ENCODE assay signal across 17 cellular contexts in the genomic region with DNA sequence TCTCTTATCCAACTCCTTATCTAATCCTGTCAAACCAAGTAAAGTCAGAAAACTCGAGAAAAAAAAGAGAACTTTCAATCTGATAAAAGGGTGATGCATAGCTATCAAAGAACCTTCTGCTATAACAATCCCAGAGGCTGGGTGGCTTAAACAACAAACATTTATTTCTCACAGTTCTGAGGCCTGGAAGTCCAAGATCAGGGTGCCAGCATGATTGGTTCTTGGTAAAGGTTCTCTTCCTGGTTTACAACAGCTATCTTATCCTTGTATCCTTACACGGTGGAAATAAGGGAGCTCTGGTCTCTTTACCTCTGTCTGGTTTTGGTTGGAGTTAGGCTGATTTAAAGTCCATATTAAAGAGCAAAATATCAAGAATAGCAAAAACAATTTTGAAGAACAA.
DNase-seq lines count a peak whose midpoint lies in the region; ATAC-seq lines count a peak whose summit lies in the region.
"Had no signal": no experiment of that assay in that cellular context is flagged by ENCODE, and none has a peak within 500 bp of the region (broad histone marks: within the 10 kb centered on the region; RNA-seq: fewer than 3 reads in every experiment).

No MANE protein-coding gene starts in this region.

- no peak overlapping the region for H3K9ac ChIP-seq in mesendoderm (ENCODE audit: low read length)

- H3K79me2 ChIP-seq in mesendoderm (ENCODE audit: control insufficient read depth, insufficient read depth, low read length) = no peaks in the 10 kb centered on the region

- no peak overlapping the region for H2BK120ac ChIP-seq in mesendoderm (ENCODE audit: low read depth, low read length)

- H3K36me3 Mint-ChIP-seq in activated CD4-positive, alpha-beta memory T cell treated with anti-CD3 and anti-CD28 coated beads, Interleukin-2, amount 10 ng/mL, durations not matched to agents 7 days and 5 days (ENCODE audit: low read depth) = peaks cover 41% of the 10 kb centered on the region
- H3K36me3 Mint-ChIP-seq in activated CD4-positive, alpha-beta memory T cell treated with anti-CD3 and anti-CD28 coated beads for 36 hours = peaks cover 12% of the 10 kb centered on the region
- H3K36me3 Mint-ChIP-seq in T-cell = peaks cover 27% of the 10 kb centered on the region
- H3K36me3 Mint-ChIP-seq in stimulated activated effector memory CD8-positive, alpha-beta T cell treated with anti-CD3 and anti-CD28 coated beads, Interleukin-12 subunit alpha, Interleukin-12 subunit beta, amount 100 ng/mL, for 72 hours = peaks cover 80% of the 10 kb centered on the region
- peaks cover 14% of the 10 kb centered on the region for H3K36me3 Mint-ChIP-seq in activated naive CD8-positive, alpha-beta T cell treated with anti-CD3 and anti-CD28 coated beads, Interleukin-2, amount 50 U/mL, for 24 hours (ENCODE audit: low read depth)

- no peak overlapping the region for H2AK5ac ChIP-seq in mesendoderm (ENCODE audit: low read length)

- no peaks in the 10 kb centered on the region for H3K27me3 Mint-ChIP-seq in activated CD4-positive, alpha-beta memory T cell treated with anti-CD3 and anti-CD28 coated beads, Interleukin-2, amount 10 ng/mL, durations not matched to agents 7 days and 5 days
- H3K27me3 Mint-ChIP-seq in activated CD4-positive, alpha-beta memory T cell treated with anti-CD3 and anti-CD28 coated beads for 36 hours = no peaks in the 10 kb centered on the region
- no peaks in the 10 kb centered on the region for H3K27me3 Mint-ChIP-seq in T-cell
- H3K27me3 Mint-ChIP-seq in activated naive CD8-positive, alpha-beta T cell treated with anti-CD3 and anti-CD28 coated beads, Interleukin-2, amount 50 U/mL, for 24 hours = no peaks in the 10 kb centered on the region

- no peak overlapping the region for H4K5ac ChIP-seq in mesendoderm (ENCODE audit: low read length)

- H2BK15ac ChIP-seq in mesendoderm (replicated peaks; ENCODE audit: low read depth) = no peak overlapping the region

- no peaks in the 10 kb centered on the region for H3K9me3 Mint-ChIP-seq in activated CD4-positive, alpha-beta memory T cell treated with anti-CD3 and anti-CD28 coated beads, Interleukin-2, amount 10 ng/mL, durations not matched to agents 7 days and 5 days
- no peaks in the 10 kb centered on the region for H3K9me3 Mint-ChIP-seq in activated CD4-positive, alpha-beta memory T cell treated with anti-CD3 and anti-CD28 coated beads for 36 hours
- no peaks in the 10 kb centered on the region for H3K9me3 Mint-ChIP-seq in T-cell
- H3K9me3 Mint-ChIP-seq in stimulated activated effector memory CD8-positive, alpha-beta T cell treated with anti-CD3 and anti-CD28 coated beads, Interleukin-12 subunit alpha, Interleukin-12 subunit beta, amount 100 ng/mL, for 72 hours = no peaks in the 10 kb centered on the region
- H3K9me3 Mint-ChIP-seq in activated naive CD8-positive, alpha-beta T cell treated with anti-CD3 and anti-CD28 coated beads, Interleukin-2, amount 50 U/mL, for 24 hours = no peaks in the 10 kb centered on the region
- H3K9me3 Mint-ChIP-seq: CD14-positive monocyte, H9 had no signal

- POLR2A ChIA-PET in activated CD4-positive, alpha-beta memory T cell treated with anti-CD3 and anti-CD28 coated beads, Interleukin-2, amount 10 ng/mL, durations not matched to agents 7 days and 5 days (lab: Charles Lee) = no interaction called here
- POLR2A ChIA-PET in activated CD4-positive, alpha-beta memory T cell treated with anti-CD3 and anti-CD28 coated beads for 36 hours (lab: Charles Lee) = interaction anchor here (1.5 kb wide), 1 partner anchor 16 kb away, joined by 4 read pairs; no protein-coding TSS in a partner anchor
- POLR2A ChIA-PET in T-cell (lab: Charles Lee) = no interaction called here

- H3K4ac ChIP-seq in mesendoderm (ENCODE audit: low read depth, low read length) = no peak overlapping the region

- WGBS in mesendoderm (ENCODE audit: extremely low coverage, insufficient coverage, low lambda C conversion rate) = no CpG with 5 or more reads among the region's 2 CpGs

- H3K27me3 ChIP-seq in mesendoderm (ENCODE audit: insufficient read depth, low read length, poor library complexity) = no peaks in the 10 kb centered on the region

- no peak overlapping the region for H3K27ac ChIP-seq in mesendoderm (ENCODE audit: low read depth, low read length)
- H3K27ac ChIP-seq: 22Rv1 had no signal

- no peak overlapping the region for H2BK5ac ChIP-seq in mesendoderm (ENCODE audit: low read length)

- H3K4me1 Mint-ChIP-seq in activated CD4-positive, alpha-beta memory T cell treated with anti-CD3 and anti-CD28 coated beads, Interleukin-2, amount 10 ng/mL, durations not matched to agents 7 days and 5 days = peaks cover 15% of the 10 kb centered on the region
- peaks cover 7% of the 10 kb centered on the region for H3K4me1 Mint-ChIP-seq in activated CD4-positive, alpha-beta memory T cell treated with anti-CD3 and anti-CD28 coated beads for 36 hours (ENCODE audit: low read depth)
- peaks cover 6 to 14% (median 12%) of the 10 kb centered on the region in 3 donors for H3K4me1 Mint-ChIP-seq in T-cell
- H3K4me1 Mint-ChIP-seq in stimulated activated effector memory CD8-positive, alpha-beta T cell treated with anti-CD3 and anti-CD28 coated beads, Interleukin-12 subunit alpha, Interleukin-12 subunit beta, amount 100 ng/mL, for 72 hours = peaks cover 11% of the 10 kb centered on the region
- H3K4me1 Mint-ChIP-seq in activated naive CD8-positive, alpha-beta T cell treated with anti-CD3 and anti-CD28 coated beads, Interleukin-2, amount 50 U/mL, for 24 hours = peaks cover 1% of the 10 kb centered on the region

- intact Hi-C loops in activated CD4-positive, alpha-beta memory T cell treated with anti-CD3 and anti-CD28 coated beads for 36 hours (cut with micrococcal nuclease) = no loop called here

- no peaks in the 10 kb centered on the region for H3K4me1 ChIP-seq in mesendoderm (ENCODE audit: control insufficient read depth, low read depth, low read length)

- H3K23ac ChIP-seq in mesendoderm (ENCODE audit: low read length) = no peak overlapping the region

- H3K18ac ChIP-seq in mesendoderm (ENCODE audit: low read length) = no peak overlapping the region

- H4K8ac ChIP-seq in mesendoderm (ENCODE audit: low read depth, low read length) = no peak overlapping the region

- no peaks in the 10 kb centered on the region for H3K36me3 ChIP-seq in mesendoderm (ENCODE audit: control insufficient read depth, insufficient read depth, low read length)

- peak overlapping the region; percentile 23 for H3K27ac Mint-ChIP-seq in activated CD4-positive, alpha-beta memory T cell treated with anti-CD3 and anti-CD28 coated beads, Interleukin-2, amount 10 ng/mL, durations not matched to agents 7 days and 5 days
- no peak overlapping the region for H3K27ac Mint-ChIP-seq in activated CD4-positive, alpha-beta memory T cell treated with anti-CD3 and anti-CD28 coated beads for 36 hours
- H3K27ac Mint-ChIP-seq in T-cell = peak overlapping the region; percentile 55 to 71
- peak overlapping the region; percentile 56 for H3K27ac Mint-ChIP-seq in stimulated activated effector memory CD8-positive, alpha-beta T cell treated with anti-CD3 and anti-CD28 coated beads, Interleukin-12 subunit alpha, Interleukin-12 subunit beta, amount 100 ng/mL, for 72 hours
- no peak overlapping the region for H3K27ac Mint-ChIP-seq in activated naive CD8-positive, alpha-beta T cell treated with anti-CD3 and anti-CD28 coated beads, Interleukin-2, amount 50 U/mL, for 24 hours
- H3K27ac Mint-ChIP-seq: CD14-positive monocyte, H9 had no signal

- H3K4me3 Mint-ChIP-seq in activated CD4-positive, alpha-beta memory T cell treated with anti-CD3 and anti-CD28 coated beads, Interleukin-2, amount 10 ng/mL, durations not matched to agents 7 days and 5 days = no peak overlapping the region
- H3K4me3 Mint-ChIP-seq in activated CD4-positive, alpha-beta memory T cell treated with anti-CD3 and anti-CD28 coated beads for 36 hours = no peak overlapping the region
- no peak overlapping the region for H3K4me3 Mint-ChIP-seq in T-cell
- no peak overlapping the region for H3K4me3 Mint-ChIP-seq in stimulated activated effector memory CD8-positive, alpha-beta T cell treated with anti-CD3 and anti-CD28 coated beads, Interleukin-12 subunit alpha, Interleukin-12 subunit beta, amount 100 ng/mL, for 72 hours
- no peak overlapping the region for H3K4me3 Mint-ChIP-seq in activated naive CD8-positive, alpha-beta T cell treated with anti-CD3 and anti-CD28 coated beads, Interleukin-2, amount 50 U/mL, for 24 hours
- H3K4me3 Mint-ChIP-seq: CD14-positive monocyte, H9 had no signal

- H3K79me1 ChIP-seq in mesendoderm (ENCODE audit: low read length) = no peaks in the 10 kb centered on the region

- DNase-seq in activated CD4-positive, alpha-beta memory T cell treated with anti-CD3 and anti-CD28 coated beads, Interleukin-2, amount 10 ng/mL, durations not matched to agents 7 days and 5 days = no peak
- no peak for DNase-seq in activated CD4-positive, alpha-beta memory T cell treated with anti-CD3 and anti-CD28 coated beads for 36 hours
- DNase-seq in T-cell (no peak), mesendoderm (peak; percentile 14), DMS114 treated with DMSO at 0.1 percent for 48 hours (lab: John Stamatoyannopoulos, UW; ENCODE audit: unreplicated experiment) (no peak)
- DNase-seq in stimulated activated effector memory CD8-positive, alpha-beta T cell treated with anti-CD3 and anti-CD28 coated beads, Interleukin-12 subunit alpha, Interleukin-12 subunit beta, amount 100 ng/mL, for 72 hours (ENCODE audit: low spot score in 2 of 2) = no peak
- DNase-seq in activated naive CD8-positive, alpha-beta T cell treated with anti-CD3 and anti-CD28 coated beads, Interleukin-2, amount 50 U/mL, for 24 hours = no peak
- DNase-seq: Calu3, DMS 273 treated with DMSO at 0.1 percent for 48 hours, DND-41, GDM1, GOT3, H9, IMR-90 had no signal

- CTCF ChIA-PET in activated CD4-positive, alpha-beta memory T cell treated with anti-CD3 and anti-CD28 coated beads, Interleukin-2, amount 10 ng/mL, durations not matched to agents 7 days and 5 days (lab: Charles Lee) = no interaction called here
- CTCF ChIA-PET in activated CD4-positive, alpha-beta memory T cell treated with anti-CD3 and anti-CD28 coated beads for 36 hours (lab: Charles Lee) = no interaction called here
- CTCF ChIA-PET in T-cell (lab: Charles Lee) = no interaction called here

- no peak overlapping the region for H3K56ac ChIP-seq in mesendoderm (ENCODE audit: low read length)

- ATAC-seq in T-cell (replicated peaks in 1 of 4) (no peak), HG03354 (IDR thresholded peaks at IDR 0.05; ENCODE audit: poor library complexity, severe bottlenecking, unreplicated experiment) (no peak)
- ATAC-seq in stimulated activated effector memory CD8-positive, alpha-beta T cell treated with anti-CD3 and anti-CD28 coated beads, Interleukin-12 subunit alpha, Interleukin-12 subunit beta, amount 100 ng/mL, for 72 hours = no peak
- ATAC-seq in activated naive CD8-positive, alpha-beta T cell treated with anti-CD3 and anti-CD28 coated beads, Interleukin-2, amount 50 U/mL, for 24 hours = no peak

- no peak overlapping the region for H3K4me3 ChIP-seq in mesendoderm (ENCODE audit: low read length)

- H3K4me2 ChIP-seq in mesendoderm (ENCODE audit: low read length) = no peak overlapping the region

Comparison
In these comparisons a context has a peak if more than half of its experiments do, and no peak if none do; other contexts are left out.
1. H3K27ac Mint-ChIP-seq: peak in activated CD4-positive, alpha-beta memory T cell treated with anti-CD3 and anti-CD28 coated beads, Interleukin-2, amount 10 ng/mL, durations not matched to agents 7 days and 5 days (single experiment), T-cell (2 of 2) and stimulated activated effector memory CD8-positive, alpha-beta T cell treated with anti-CD3 and anti-CD28 coated beads, Interleukin-12 subunit alpha, Interleukin-12 subunit beta, amount 100 ng/mL, for 72 hours (single experiment); none in activated CD4-positive, alpha-beta memory T cell treated with anti-CD3 and anti-CD28 coated beads for 36 hours (single experiment) and activated naive CD8-positive, alpha-beta T cell treated with anti-CD3 and anti-CD28 coated beads, Interleukin-2, amount 50 U/mL, for 24 hours (single experiment).